In the genomic region with DNA sequence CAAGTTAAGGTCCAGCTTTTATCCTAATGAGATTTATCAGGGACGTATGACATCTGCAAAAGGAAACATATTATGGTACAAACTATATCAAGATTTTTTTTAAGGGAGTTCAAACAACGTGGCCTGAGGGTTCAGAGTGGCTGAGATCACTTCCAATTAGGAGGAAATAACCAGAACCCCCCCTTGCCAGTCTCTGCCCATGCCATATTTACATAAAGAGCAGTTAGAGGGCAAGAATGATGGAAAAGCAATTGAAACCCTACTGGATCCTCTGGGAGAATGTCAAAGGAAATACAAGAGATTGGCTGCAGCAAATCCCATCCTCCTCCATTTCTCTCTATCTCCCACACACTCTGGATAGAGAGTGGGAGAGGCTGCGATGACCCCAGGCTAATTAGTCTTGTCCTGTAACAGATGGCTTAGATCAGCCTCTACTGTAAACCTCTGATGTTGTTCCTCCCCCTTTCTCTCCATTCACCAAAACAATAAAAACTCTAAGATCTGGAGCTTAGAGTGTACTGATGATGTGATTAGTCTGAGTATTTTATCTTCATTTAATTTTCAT, we compare ENCODE assay signal across 1 cellular context.
TF ChIP-seq lines count a peak whose summit lies in the region.

No MANE protein-coding gene starts in this region.

TF ChIP-seq in GM23338, 12 proteins besides CTCF, POLR2A, EP300 and RAD21:
- TF ChIP-seq, protein P1, sequence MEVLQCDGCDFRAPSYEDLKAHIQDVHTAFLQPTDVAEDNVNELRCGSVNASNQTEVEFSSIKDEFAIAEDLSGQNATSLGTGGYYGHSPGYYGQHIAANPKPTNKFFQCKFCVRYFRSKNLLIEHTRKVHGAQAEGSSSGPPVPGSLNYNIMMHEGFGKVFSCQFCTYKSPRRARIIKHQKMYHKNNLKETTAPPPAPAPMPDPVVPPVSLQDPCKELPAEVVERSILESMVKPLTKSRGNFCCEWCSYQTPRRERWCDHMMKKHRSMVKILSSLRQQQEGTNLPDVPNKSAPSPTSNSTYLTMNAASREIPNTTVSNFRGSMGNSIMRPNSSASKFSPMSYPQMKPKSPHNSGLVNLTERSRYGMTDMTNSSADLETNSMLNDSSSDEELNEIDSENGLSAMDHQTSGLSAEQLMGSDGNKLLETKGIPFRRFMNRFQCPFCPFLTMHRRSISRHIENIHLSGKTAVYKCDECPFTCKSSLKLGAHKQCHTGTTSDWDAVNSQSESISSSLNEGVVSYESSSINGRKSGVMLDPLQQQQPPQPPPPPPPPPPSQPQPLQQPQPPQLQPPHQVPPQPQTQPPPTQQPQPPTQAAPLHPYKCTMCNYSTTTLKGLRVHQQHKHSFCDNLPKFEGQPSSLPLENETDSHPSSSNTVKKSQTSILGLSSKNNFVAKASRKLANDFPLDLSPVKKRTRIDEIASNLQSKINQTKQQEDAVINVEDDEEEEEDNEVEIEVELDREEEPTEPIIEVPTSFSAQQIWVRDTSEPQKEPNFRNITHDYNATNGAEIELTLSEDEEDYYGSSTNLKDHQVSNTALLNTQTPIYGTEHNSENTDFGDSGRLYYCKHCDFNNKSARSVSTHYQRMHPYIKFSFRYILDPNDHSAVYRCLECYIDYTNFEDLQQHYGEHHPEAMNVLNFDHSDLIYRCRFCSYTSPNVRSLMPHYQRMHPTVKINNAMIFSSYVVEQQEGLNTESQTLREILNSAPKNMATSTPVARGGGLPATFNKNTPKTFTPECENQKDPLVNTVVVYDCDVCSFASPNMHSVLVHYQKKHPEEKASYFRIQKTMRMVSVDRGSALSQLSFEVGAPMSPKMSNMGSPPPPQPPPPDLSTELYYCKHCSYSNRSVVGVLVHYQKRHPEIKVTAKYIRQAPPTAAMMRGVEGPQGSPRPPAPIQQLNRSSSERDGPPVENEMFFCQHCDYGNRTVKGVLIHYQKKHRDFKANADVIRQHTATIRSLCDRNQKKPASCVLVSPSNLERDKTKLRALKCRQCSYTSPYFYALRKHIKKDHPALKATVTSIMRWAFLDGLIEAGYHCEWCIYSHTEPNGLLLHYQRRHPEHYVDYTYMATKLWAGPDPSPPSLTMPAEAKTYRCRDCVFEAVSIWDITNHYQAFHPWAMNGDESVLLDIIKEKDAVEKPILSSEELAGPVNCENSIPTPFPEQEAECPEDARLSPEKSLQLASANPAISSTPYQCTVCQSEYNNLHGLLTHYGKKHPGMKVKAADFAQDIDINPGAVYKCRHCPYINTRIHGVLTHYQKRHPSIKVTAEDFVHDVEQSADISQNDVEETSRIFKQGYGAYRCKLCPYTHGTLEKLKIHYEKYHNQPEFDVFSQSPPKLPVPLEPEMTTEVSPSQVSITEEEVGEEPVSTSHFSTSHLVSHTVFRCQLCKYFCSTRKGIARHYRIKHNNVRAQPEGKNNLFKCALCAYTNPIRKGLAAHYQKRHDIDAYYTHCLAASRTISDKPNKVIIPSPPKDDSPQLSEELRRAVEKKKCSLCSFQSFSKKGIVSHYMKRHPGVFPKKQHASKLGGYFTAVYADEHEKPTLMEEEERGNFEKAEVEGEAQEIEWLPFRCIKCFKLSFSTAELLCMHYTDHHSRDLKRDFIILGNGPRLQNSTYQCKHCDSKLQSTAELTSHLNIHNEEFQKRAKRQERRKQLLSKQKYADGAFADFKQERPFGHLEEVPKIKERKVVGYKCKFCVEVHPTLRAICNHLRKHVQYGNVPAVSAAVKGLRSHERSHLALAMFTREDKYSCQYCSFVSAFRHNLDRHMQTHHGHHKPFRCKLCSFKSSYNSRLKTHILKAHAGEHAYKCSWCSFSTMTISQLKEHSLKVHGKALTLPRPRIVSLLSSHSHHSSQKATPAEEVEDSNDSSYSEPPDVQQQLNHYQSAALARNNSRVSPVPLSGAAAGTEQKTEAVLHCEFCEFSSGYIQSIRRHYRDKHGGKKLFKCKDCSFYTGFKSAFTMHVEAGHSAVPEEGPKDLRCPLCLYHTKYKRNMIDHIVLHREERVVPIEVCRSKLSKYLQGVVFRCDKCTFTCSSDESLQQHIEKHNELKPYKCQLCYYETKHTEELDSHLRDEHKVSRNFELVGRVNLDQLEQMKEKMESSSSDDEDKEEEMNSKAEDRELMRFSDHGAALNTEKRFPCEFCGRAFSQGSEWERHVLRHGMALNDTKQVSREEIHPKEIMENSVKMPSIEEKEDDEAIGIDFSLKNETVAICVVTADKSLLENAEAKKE (CRISPR knock-in tag; IDR thresholded peaks at IDR 0.05), result no peak
- TF ChIP-seq, protein P2, sequence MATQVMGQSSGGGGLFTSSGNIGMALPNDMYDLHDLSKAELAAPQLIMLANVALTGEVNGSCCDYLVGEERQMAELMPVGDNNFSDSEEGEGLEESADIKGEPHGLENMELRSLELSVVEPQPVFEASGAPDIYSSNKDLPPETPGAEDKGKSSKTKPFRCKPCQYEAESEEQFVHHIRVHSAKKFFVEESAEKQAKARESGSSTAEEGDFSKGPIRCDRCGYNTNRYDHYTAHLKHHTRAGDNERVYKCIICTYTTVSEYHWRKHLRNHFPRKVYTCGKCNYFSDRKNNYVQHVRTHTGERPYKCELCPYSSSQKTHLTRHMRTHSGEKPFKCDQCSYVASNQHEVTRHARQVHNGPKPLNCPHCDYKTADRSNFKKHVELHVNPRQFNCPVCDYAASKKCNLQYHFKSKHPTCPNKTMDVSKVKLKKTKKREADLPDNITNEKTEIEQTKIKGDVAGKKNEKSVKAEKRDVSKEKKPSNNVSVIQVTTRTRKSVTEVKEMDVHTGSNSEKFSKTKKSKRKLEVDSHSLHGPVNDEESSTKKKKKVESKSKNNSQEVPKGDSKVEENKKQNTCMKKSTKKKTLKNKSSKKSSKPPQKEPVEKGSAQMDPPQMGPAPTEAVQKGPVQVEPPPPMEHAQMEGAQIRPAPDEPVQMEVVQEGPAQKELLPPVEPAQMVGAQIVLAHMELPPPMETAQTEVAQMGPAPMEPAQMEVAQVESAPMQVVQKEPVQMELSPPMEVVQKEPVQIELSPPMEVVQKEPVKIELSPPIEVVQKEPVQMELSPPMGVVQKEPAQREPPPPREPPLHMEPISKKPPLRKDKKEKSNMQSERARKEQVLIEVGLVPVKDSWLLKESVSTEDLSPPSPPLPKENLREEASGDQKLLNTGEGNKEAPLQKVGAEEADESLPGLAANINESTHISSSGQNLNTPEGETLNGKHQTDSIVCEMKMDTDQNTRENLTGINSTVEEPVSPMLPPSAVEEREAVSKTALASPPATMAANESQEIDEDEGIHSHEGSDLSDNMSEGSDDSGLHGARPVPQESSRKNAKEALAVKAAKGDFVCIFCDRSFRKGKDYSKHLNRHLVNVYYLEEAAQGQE (IDR thresholded peaks at IDR 0.05; ENCODE audit: unreplicated experiment), result no peak
- TF ChIP-seq STAT1 (IDR thresholded peaks at IDR 0.05; ENCODE audit: unreplicated experiment) (no peak), EZH2phosphoT487 (IDR thresholded peaks at IDR 0.05; ENCODE audit: unreplicated experiment) (no peak), EZH2 (IDR thresholded peaks at IDR 0.05; ENCODE audit: low read depth, unreplicated experiment) (no peak), CREB1 (CRISPR knock-in tag; IDR thresholded peaks at IDR 0.05; ENCODE audit: low read depth) (no peak), NANOG (IDR thresholded peaks at IDR 0.05; ENCODE audit: borderline replicate concordance) (no peak), ZNF331 (CRISPR knock-in tag; IDR thresholded peaks at IDR 0.05; ENCODE audit: low read depth) (no peak), POLR2AphosphoS5 (IDR thresholded peaks at IDR 0.05; ENCODE audit: low read depth) (no peak), JUNB (IDR thresholded peaks at IDR 0.05; ENCODE audit: unreplicated experiment) (no peak)
- TF ChIP-seq, protein P3, sequence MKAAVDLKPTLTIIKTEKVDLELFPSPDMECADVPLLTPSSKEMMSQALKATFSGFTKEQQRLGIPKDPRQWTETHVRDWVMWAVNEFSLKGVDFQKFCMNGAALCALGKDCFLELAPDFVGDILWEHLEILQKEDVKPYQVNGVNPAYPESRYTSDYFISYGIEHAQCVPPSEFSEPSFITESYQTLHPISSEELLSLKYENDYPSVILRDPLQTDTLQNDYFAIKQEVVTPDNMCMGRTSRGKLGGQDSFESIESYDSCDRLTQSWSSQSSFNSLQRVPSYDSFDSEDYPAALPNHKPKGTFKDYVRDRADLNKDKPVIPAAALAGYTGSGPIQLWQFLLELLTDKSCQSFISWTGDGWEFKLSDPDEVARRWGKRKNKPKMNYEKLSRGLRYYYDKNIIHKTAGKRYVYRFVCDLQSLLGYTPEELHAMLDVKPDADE (IDR thresholded peaks at IDR 0.05), result no peak
